In the genomic region with DNA sequence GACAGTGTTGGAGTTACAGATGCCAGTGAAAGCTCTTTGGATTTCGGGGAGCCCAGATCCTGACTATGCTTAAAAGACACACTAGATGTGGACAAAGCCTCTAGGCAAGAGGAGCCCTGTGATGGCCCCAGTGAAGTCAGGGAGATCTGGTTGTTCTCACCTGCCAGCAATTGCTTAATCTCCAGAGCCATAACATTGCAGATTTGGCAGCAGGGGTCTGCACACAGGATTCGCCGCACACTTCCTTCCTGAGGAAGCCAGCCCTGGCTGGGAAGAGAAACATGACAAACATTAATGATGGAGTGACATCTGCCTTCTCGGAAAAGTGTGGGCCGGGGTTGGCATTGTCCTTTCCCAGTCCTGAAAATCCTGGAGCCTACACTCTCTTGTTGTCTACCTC, we compare ENCODE assay signal across 27 cellular contexts.
"Had no signal": no experiment of that assay in that cellular context is flagged by ENCODE, and none has a peak within 500 bp of the region (broad histone marks: within the 10 kb centered on the region; RNA-seq: fewer than 3 reads in every experiment).

No MANE protein-coding gene starts in this region.

- H3K27me3 ChIP-seq: breast epithelium had no signal

- ATAC-seq: activated CD8-positive, alpha-beta T cell treated with anti-CD3 and anti-CD28 coated beads for 36 hours; activated naive CD8-positive, alpha-beta T cell treated with anti-CD3 and anti-CD28 coated beads, Interleukin-2, amount 50 U/mL, for 24 hours; body of pancreas; T-cell had no signal

- H3K4me1 ChIP-seq: body of pancreas, breast epithelium had no signal

- H3K9me3 ChIP-seq: body of pancreas, breast epithelium had no signal

- DNase-seq: activated B cell treated with CpG ODN at 0.5 μM for 24 hours; activated CD4-positive, alpha-beta memory T cell treated with anti-CD3 and anti-CD28 coated beads for 36 hours; activated CD4-positive, alpha-beta T cell treated with anti-CD3 and anti-CD28 coated beads for 4 hours; activated CD4-positive, alpha-beta T cell treated with anti-CD3 and anti-CD28 coated beads, Interleukin-2, amount 10 ng/mL, durations not matched to agents 24 days and 14 days; activated CD4-positive, alpha-beta T cell treated with anti-CD3 and anti-CD28 coated beads, Interleukin-2, amount 50 U/mL, for 1 hour; activated CD4-positive, alpha-beta T cell treated with anti-CD3 and anti-CD28 coated beads, Interleukin-2, amount 50 U/mL, for 4 hours; activated CD4-positive, CD25-positive, alpha-beta regulatory T cell treated with anti-CD3 and anti-CD28 coated beads, Interleukin-2, amount 50 U/mL, for 72 hours; activated CD8-positive, alpha-beta memory T cell treated with anti-CD3 and anti-CD28 coated beads, Interleukin-2, amount 50 U/mL, for 4 hours; activated CD8-positive, alpha-beta T cell treated with anti-CD3 and anti-CD28 coated beads for 36 hours; activated effector memory CD4-positive, alpha-beta T cell treated with Interleukin-2 at 50 U/mL for 16 hours; activated gamma-delta T cell; activated naive CD4-positive, alpha-beta T cell treated with anti-CD3 and anti-CD28 coated beads, Interleukin-2, amount 10 ng/mL, durations not matched to agents 7 days and 5 days; activated naive CD4-positive, alpha-beta T cell treated with Interleukin-2 at 50 U/mL for 16 hours; activated naive CD8-positive, alpha-beta T cell treated with anti-CD3 and anti-CD28 coated beads, Interleukin-2, amount 10 ng/mL, durations not matched to agents 7 days and 5 days; activated naive CD8-positive, alpha-beta T cell treated with anti-CD3 and anti-CD28 coated beads, Interleukin-2, amount 50 U/mL, for 24 hours; activated T-cell treated with anti-CD3 and anti-CD28 coated beads, Interleukin-2, amount 50 U/mL, for 24 hours; activated T-cell treated with anti-CD3 and anti-CD28 coated beads, Interleukin-2, amount 50 U/mL, for 48 hours; amniotic stem cell; aorta; body of pancreas; brain microvascular endothelial cell; central memory CD4-positive, alpha-beta T cell; T-cell; T-helper 2 cell; T-helper 9 cell had no signal

- H3K4me3 ChIP-seq: body of pancreas, breast epithelium had no signal

- H3K36me3 ChIP-seq: brain microvascular endothelial cell, breast epithelium had no signal

- H3K27ac ChIP-seq: body of pancreas, brain microvascular endothelial cell, VCaP had no signal
